ENCODE assay signal across 9 cellular contexts in genomic region chr3:72661115-72661457, GRCh38.
A peak's percentile ranks its signal among the peaks of the same experiment; 100 is the strongest.
DNase-seq lines count a peak whose midpoint lies in the region; ATAC-seq and TF ChIP-seq lines count a peak whose summit lies in the region.
"Had no signal": no experiment of that assay in that cellular context is flagged by ENCODE, and none has a peak within 500 bp of the region (broad histone marks: within the 10 kb centered on the region; RNA-seq: fewer than 3 reads in every experiment).

No MANE protein-coding gene starts in this region.

- H3K27me3 ChIP-seq in mesendoderm (ENCODE audit: insufficient read depth, low read length, poor library complexity), result no peaks in the 10 kb centered on the region
- H3K27me3 ChIP-seq in CD8-positive, alpha-beta T cell (ENCODE audit: insufficient read depth, low read length), result no peaks in the 10 kb centered on the region

- H3K27ac Mint-ChIP-seq in CD8-positive, alpha-beta T cell, result no peak overlapping the region

- no peaks in the 10 kb centered on the region for H3K79me2 ChIP-seq in mesendoderm (ENCODE audit: control insufficient read depth, insufficient read depth, low read length)

- H3K4ac ChIP-seq in mesendoderm (ENCODE audit: low read depth, low read length), result no peak overlapping the region

- DNase-seq in EH (ENCODE audit: low read depth) (peak; percentile 80), NCI-H446 treated with DMSO at 0.1 percent for 48 hours (lab: John Stamatoyannopoulos, UW) (peak; percentile 92), pons (ENCODE audit: low spot score) (peak; percentile 49), mesendoderm (no peak)
- no peak for DNase-seq in activated naive CD4-positive, alpha-beta T cell treated with anti-CD3 and anti-CD28 coated beads, Interleukin-2, amount 50 U/mL, for 16 hours
- DNase-seq in CD8-positive, alpha-beta T cell, result no peak
- DNase-seq: NK-92 treated with Interleukin-12 subunit alpha and Interleukin-12 subunit beta, amount 100 ng/mL, for 24 hours had no signal

- H3K18ac ChIP-seq in mesendoderm (ENCODE audit: low read length), result no peak overlapping the region

- H2BK5ac ChIP-seq in mesendoderm (ENCODE audit: low read length), result no peak overlapping the region

- H3K27me3 Mint-ChIP-seq in CD8-positive, alpha-beta T cell (ENCODE audit: low read depth), result peaks cover 5% of the 10 kb centered on the region

- no peaks in the 10 kb centered on the region for H3K36me3 Mint-ChIP-seq in CD8-positive, alpha-beta T cell

- H3K4me1 Mint-ChIP-seq in CD8-positive, alpha-beta T cell (ENCODE audit: low read depth), result peaks cover 16% of the 10 kb centered on the region

- no peak overlapping the region for H3K27ac ChIP-seq in mesendoderm (ENCODE audit: low read depth, low read length)
- H3K27ac ChIP-seq in CD8-positive, alpha-beta T cell (ENCODE audit: low read depth, low read length), result no peak overlapping the region

- no peak overlapping the region for H3K4me3 ChIP-seq in mesendoderm (ENCODE audit: low read length)
- no peak overlapping the region for H3K4me3 ChIP-seq in CD8-positive, alpha-beta T cell (ENCODE audit: low read depth, low read length)

- H3K36me3 ChIP-seq in mesendoderm (ENCODE audit: control insufficient read depth, insufficient read depth, low read length), result no peaks in the 10 kb centered on the region
- H3K36me3 ChIP-seq in CD8-positive, alpha-beta T cell (ENCODE audit: insufficient read depth, low read length), result no peaks in the 10 kb centered on the region

- no peak overlapping the region for H3K4me2 ChIP-seq in mesendoderm (ENCODE audit: low read length)

- no peak overlapping the region for H3K23ac ChIP-seq in mesendoderm (ENCODE audit: low read length)

- CTCF ChIA-PET in CD8-positive, alpha-beta T cell (lab: Charles Lee), result interaction anchor here (1.4 to 3.2 kb wide), 2 partner anchors 158 to 161 kb away, joined by 3 to 17 read pairs; no protein-coding TSS in a partner anchor

- H4K5ac ChIP-seq in mesendoderm (ENCODE audit: low read length), result no peak overlapping the region

- no peaks in the 10 kb centered on the region for H3K9me3 Mint-ChIP-seq in CD8-positive, alpha-beta T cell

- no peak for TF ChIP-seq CTCF in CD8-positive, alpha-beta T cell (IDR thresholded peaks at IDR 0.05)

- H3K9me3 ChIP-seq in CD8-positive, alpha-beta T cell (ENCODE audit: low read length), result no peaks in the 10 kb centered on the region

- no peak overlapping the region for H2BK120ac ChIP-seq in mesendoderm (ENCODE audit: low read depth, low read length)

- H4K8ac ChIP-seq in mesendoderm (ENCODE audit: low read depth, low read length), result no peak overlapping the region

- no peak overlapping the region for H3K4me3 Mint-ChIP-seq in CD8-positive, alpha-beta T cell

- WGBS in mesendoderm (ENCODE audit: extremely low coverage, insufficient coverage, low lambda C conversion rate), result no CpG with 5 or more reads among the region's 2 CpGs

- H2AK5ac ChIP-seq in mesendoderm (ENCODE audit: low read length), result no peak overlapping the region

- H3K4me1 ChIP-seq in mesendoderm (ENCODE audit: control insufficient read depth, low read depth, low read length), result peaks cover 3% of the 10 kb centered on the region
- peaks cover 15% of the 10 kb centered on the region for H3K4me1 ChIP-seq in CD8-positive, alpha-beta T cell (ENCODE audit: insufficient read depth, low read length)

- POLR2A ChIA-PET in CD8-positive, alpha-beta T cell (lab: Charles Lee), result no interaction called here

- no peak overlapping the region for H2BK15ac ChIP-seq in mesendoderm (replicated peaks; ENCODE audit: low read depth)

- intact Hi-C loops in CD8-positive, alpha-beta T cell (cut with DNase I, micrococcal nuclease), result loop anchor here in 1 of 2 experiments (10.0 kb wide), 1 partner anchor 274 kb away; no protein-coding TSS in a partner anchor

- ATAC-seq in esophagus mucosa (peak; percentile 85), GM21390 (IDR thresholded peaks at IDR 0.05; ENCODE audit: unreplicated experiment) (no peak)
- ATAC-seq in CD8-positive, alpha-beta T cell, result no peak

- no peaks in the 10 kb centered on the region for H3K79me1 ChIP-seq in mesendoderm (ENCODE audit: low read length)

- H3K9ac ChIP-seq in mesendoderm (ENCODE audit: low read length), result no peak overlapping the region

- H3K56ac ChIP-seq in mesendoderm (ENCODE audit: low read length), result no peak overlapping the region

Comparison
In these comparisons a context has a peak if more than half of its experiments do, and no peak if none do; other contexts are left out.
1. DNase-seq: peak in EH (single experiment), NCI-H446 treated with DMSO at 0.1 percent for 48 hours (single experiment) and pons (single experiment); none in activated naive CD4-positive, alpha-beta T cell treated with anti-CD3 and anti-CD28 coated beads, Interleukin-2, amount 50 U/mL, for 16 hours (single experiment), mesendoderm (single experiment) and CD8-positive, alpha-beta T cell (0 of 7).